ENCODE assay signal across 11 cellular contexts in the genomic region with DNA sequence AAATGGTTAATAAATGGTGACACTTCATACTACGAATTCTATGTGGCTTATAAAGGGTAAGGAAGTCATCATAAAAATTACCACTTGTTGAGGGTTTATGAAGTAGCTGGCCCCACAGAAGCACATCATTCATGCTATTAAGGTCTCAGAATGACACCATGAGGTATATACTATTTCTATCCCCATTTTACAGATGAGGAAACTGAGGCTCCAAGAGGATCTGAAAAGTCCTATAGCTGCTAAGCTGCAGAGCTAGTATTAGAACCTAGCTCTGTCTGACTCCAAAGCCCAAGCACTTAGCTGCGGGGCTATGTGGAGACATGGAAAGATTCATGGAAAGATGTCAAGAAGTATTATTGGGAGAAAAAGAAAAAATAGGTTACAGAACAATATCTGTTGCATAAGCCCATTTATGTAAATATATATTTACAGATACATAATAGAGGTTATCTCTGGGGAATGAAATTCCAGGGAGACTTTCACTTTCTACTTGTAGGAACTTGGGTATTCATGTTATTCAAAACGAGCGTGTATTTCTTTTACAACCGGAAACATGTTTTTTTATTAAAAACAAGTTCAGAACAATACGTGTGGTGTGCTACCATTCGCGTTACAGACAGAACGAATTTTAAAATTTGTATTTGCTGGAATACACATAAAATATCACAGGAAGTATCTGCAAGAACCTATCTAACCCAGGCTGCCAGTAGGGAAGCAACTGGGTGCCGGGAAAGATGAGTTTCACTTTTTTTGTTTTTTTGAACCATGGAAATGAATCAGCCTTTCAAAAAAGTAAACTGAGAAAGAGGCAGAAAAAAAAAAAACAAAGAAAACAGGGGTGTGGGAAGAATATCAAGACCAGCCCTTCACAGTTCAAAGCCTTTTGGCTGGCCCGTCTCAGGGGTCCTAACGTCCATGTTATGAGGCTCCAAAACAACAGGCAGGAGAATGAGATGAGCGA. TPM values are rescaled to one million over a fixed set of nuclear protein-coding genes. Genes with fewer than 3 reads are reported as not detected.
DNase-seq lines count a peak whose midpoint lies in the region; ATAC-seq, FAIRE-seq and TF ChIP-seq lines count a peak whose summit lies in the region.
"Had no signal": no experiment of that assay in that cellular context is flagged by ENCODE, and none has a peak within 500 bp of the region (broad histone marks: within the 10 kb centered on the region; RNA-seq: fewer than 3 reads in every experiment).

No MANE protein-coding gene starts in this region.

- in situ Hi-C loops in gastrocnemius medialis (cut with MboI; ENCODE audit: low sequenced_read_pairs in 4 of 4) = loop anchor here in 2 of 4 donors (10.0 to 25.0 kb wide), 2 partner anchors 160 to 182 kb away; no protein-coding TSS in a partner anchor

- H3K27me3 ChIP-seq in left ventricle myocardium inferior (ENCODE audit: low read depth) = peaks cover 22% of the 10 kb centered on the region
- H3K27me3 ChIP-seq in bronchial epithelial cell (ENCODE audit: control insufficient read depth, insufficient read depth, low read length) = no peaks in the 10 kb centered on the region
- peaks cover 5% of the 10 kb centered on the region for H3K27me3 ChIP-seq in upper lobe of right lung
- peaks cover 0 to 10% (median 2%) of the 10 kb centered on the region in 3 donors for H3K27me3 ChIP-seq in gastrocnemius medialis
- H3K27me3 ChIP-seq: neural progenitor cell had no signal

- H3K4me1 ChIP-seq in left ventricle myocardium inferior (peaks cover 3% of the 10 kb centered on the region), upper lobe of right lung (no peaks in the 10 kb centered on the region), gastrocnemius medialis (no peaks in the 10 kb centered on the region)

- ATAC-seq in Right ventricle myocardium superior (ENCODE audit: poor library complexity) (no peak), upper lobe of right lung (no peak), gastrocnemius medialis (no peak)

- no peak for DNase-seq in left ventricle myocardium inferior
- no peak for DNase-seq in Right ventricle myocardium superior
- peak; percentile 17 for DNase-seq in bronchial epithelial cell (ENCODE audit: low read depth)
- DNase-seq in midbrain (lab: John Stamatoyannopoulos, UW) = peak; percentile 49
- DNase-seq in upper lobe of right lung = no peak
- no peak for DNase-seq in NCI-H1048 (lab: John Stamatoyannopoulos, UW)
- no peak for DNase-seq in gastrocnemius medialis
- DNase-seq in cortex of kidney (lab: John Stamatoyannopoulos, UW) = no peak
- DNase-seq: activated CD4-positive, alpha-beta T cell treated with anti-CD3 and anti-CD28 coated beads, Interleukin-2, amount 50 U/mL, for 48 hours; NCI-H2029 had no signal

- H3K4me3 ChIP-seq in left ventricle myocardium inferior (peak overlapping the region; percentile 50), bronchial epithelial cell (ENCODE audit: low read depth, low read length) (peak overlapping the region; percentile 7), upper lobe of right lung (peak overlapping the region; percentile 33), gastrocnemius medialis (peak overlapping the region in 2 of 4 donors; percentile 12 to 33)
- H3K4me3 ChIP-seq: neural progenitor cell had no signal

- no peak for FAIRE-seq in bronchial epithelial cell (lab: Jason Lieb, UNC)

- H3K36me3 ChIP-seq in left ventricle myocardium inferior (no peaks in the 10 kb centered on the region), bronchial epithelial cell (ENCODE audit: control insufficient read depth, insufficient read depth, low read length) (no peaks in the 10 kb centered on the region), upper lobe of right lung (no peaks in the 10 kb centered on the region), gastrocnemius medialis (no peaks in the 10 kb centered on the region)
- H3K36me3 ChIP-seq: neural progenitor cell had no signal

- TF ChIP-seq POLR2A in gastrocnemius medialis (IDR thresholded peaks at IDR 0.05) = no peak

- H3K9me3 ChIP-seq in left ventricle myocardium inferior (replicated peaks) = no peaks in the 10 kb centered on the region
- H3K9me3 ChIP-seq in upper lobe of right lung = no peaks in the 10 kb centered on the region
- no peaks in the 10 kb centered on the region for H3K9me3 ChIP-seq in gastrocnemius medialis

- TF ChIP-seq CTCF in left ventricle myocardium inferior (IDR thresholded peaks at IDR 0.05; ENCODE audit: borderline replicate concordance) = no peak
- no peak for TF ChIP-seq CTCF in bronchial epithelial cell (IDR thresholded peaks at IDR 0.05; ENCODE audit: insufficient read depth, low read length, severe bottlenecking)
- no peak for TF ChIP-seq CTCF in upper lobe of right lung (IDR thresholded peaks at IDR 0.05)
- TF ChIP-seq CTCF in gastrocnemius medialis (IDR thresholded peaks at IDR 0.05 in 4 of 5, conservative IDR thresholded peaks at IDR 0.05 in 1 of 5) = no peak

- no peak overlapping the region for H3K27ac ChIP-seq in left ventricle myocardium inferior (replicated peaks)
- H3K27ac ChIP-seq in upper lobe of right lung = no peak overlapping the region
- H3K27ac ChIP-seq in gastrocnemius medialis = no peak overlapping the region
- H3K27ac ChIP-seq: neural progenitor cell had no signal

- intact Hi-C loops in left ventricle myocardium inferior (cut with micrococcal nuclease) = no loop called here
- intact Hi-C loops in Right ventricle myocardium superior (cut with DNase I) = no loop called here
- intact Hi-C loops in upper lobe of right lung (cut with DNase I) = no loop called here
- intact Hi-C loops in gastrocnemius medialis (cut with DNase I; ENCODE audit: low total_unique reads) = no loop called here

RNA-seq across cellular contexts. Expression of a gene that starts 13.4 kb away (rescaled TPM):
- total RNA-seq in left ventricle myocardium inferior (not detected), Right ventricle myocardium superior (not detected), bronchial epithelial cell (1.1 and 4.9 TPM in 2 replicates), upper lobe of right lung (31.4 TPM), gastrocnemius medialis (not detected)

RNA-seq across cellular contexts. Expression of a gene that starts 38.3 kb away (rescaled TPM):
- total RNA-seq in left ventricle myocardium inferior (12.1 TPM), Right ventricle myocardium superior (14.7 TPM), bronchial epithelial cell (0.53 and 0.64 TPM in 2 replicates), upper lobe of right lung (0.69 TPM), gastrocnemius medialis (1 to 10 TPM in 3 of 4 donors, not detected in 1; 1.1 to 2.2 (median 1.7) TPM)

Comparison
In these comparisons a context has a peak if more than half of its experiments do, and no peak if none do; other contexts are left out.
1. DNase-seq: peak in bronchial epithelial cell (single experiment) and midbrain (single experiment); none in left ventricle myocardium inferior (single experiment), Right ventricle myocardium superior (single experiment), upper lobe of right lung (single experiment), NCI-H1048 (single experiment), gastrocnemius medialis (0 of 2) and cortex of kidney (single experiment).